Comparison of ENCODE assay signal across 1 cellular context in genomic region chr14:94395900-94396574, GRCh38.
TF ChIP-seq lines count a peak whose summit lies in the region.

No MANE protein-coding gene starts in this region.

TF ChIP-seq in HepG2, 621 proteins besides CTCF, POLR2A, EP300 and RAD21 (continued from another document and continues in another):
- TF ChIP-seq PAXIP1 (CRISPR knock-in tag; conservative IDR thresholded peaks at IDR 0.05) (peak; percentile 99), TCF7L2 (IDR thresholded peaks at IDR 0.05; ENCODE audit: low read depth, low read length) (no peak), ZBTB7A (CRISPR knock-in tag; IDR thresholded peaks at IDR 0.05) (no peak), MTA1 (CRISPR knock-in tag; IDR thresholded peaks at IDR 0.05; ENCODE audit: borderline replicate concordance) (peak; percentile 88), ZNF800 (CRISPR knock-in tag; IDR thresholded peaks at IDR 0.05) (no peak), ARNT2 (CRISPR knock-in tag; IDR thresholded peaks at IDR 0.05; ENCODE audit: low read depth) (peak; percentile 64; the same call in 1 of the 2 replicates), ZSCAN31 (CRISPR knock-in tag; IDR thresholded peaks at IDR 0.05; ENCODE audit: low read depth) (peak; percentile 74; the same call in 1 of the 2 replicates), ZNF609 (CRISPR knock-in tag; IDR thresholded peaks at IDR 0.05; ENCODE audit: borderline replicate concordance) (peak; percentile 96), FOXA1 (IDR thresholded peaks at IDR 0.05) (peak; percentile 90), FOXA1 (CRISPR knock-in tag; IDR thresholded peaks at IDR 0.05) (peak; percentile 99), ZFP90 (CRISPR knock-in tag; IDR thresholded peaks at IDR 0.05; ENCODE audit: borderline replicate concordance) (no peak), GMEB1 (CRISPR knock-in tag; IDR thresholded peaks at IDR 0.05; ENCODE audit: borderline replicate concordance) (peak; percentile 49; the same call in 1 of the 2 replicates), ZNF556 (CRISPR knock-in tag; IDR thresholded peaks at IDR 0.05; ENCODE audit: borderline replicate concordance) (peak; percentile 78; the same call in 1 of the 2 replicates), DPF2 (CRISPR knock-in tag; IDR thresholded peaks at IDR 0.05; ENCODE audit: borderline replicate concordance, low read depth) (peak; percentile 100), ZNF160 (CRISPR knock-in tag; IDR thresholded peaks at IDR 0.05) (0 out of 2 replicates have a peak, but pooled peaks have one; percentile 13), ZNF382 (CRISPR knock-in tag; IDR thresholded peaks at IDR 0.05; ENCODE audit: borderline replicate concordance) (no peak), TSC22D2 (CRISPR knock-in tag; IDR thresholded peaks at IDR 0.05; ENCODE audit: borderline replicate concordance) (no peak), ZNF670 (CRISPR knock-in tag; IDR thresholded peaks at IDR 0.05; ENCODE audit: borderline replicate concordance) (peak; percentile 79; the same call in 1 of the 2 replicates), ARID4A (CRISPR knock-in tag; IDR thresholded peaks at IDR 0.05; ENCODE audit: borderline replicate concordance) (peak; percentile 63; the same call in 1 of the 2 replicates), MYNN (CRISPR knock-in tag; IDR thresholded peaks at IDR 0.05; ENCODE audit: low read depth) (no peak), ZGPAT (CRISPR knock-in tag; IDR thresholded peaks at IDR 0.05) (peak; percentile 93), NRL (CRISPR knock-in tag; IDR thresholded peaks at IDR 0.05; ENCODE audit: borderline replicate concordance) (no peak), ZNF407 (CRISPR knock-in tag; IDR thresholded peaks at IDR 0.05; ENCODE audit: not compliant biosample characterization) (no peak), MIXL1 (CRISPR knock-in tag; IDR thresholded peaks at IDR 0.05) (peak; percentile 91), ZNF484 (CRISPR knock-in tag; IDR thresholded peaks at IDR 0.05; ENCODE audit: borderline replicate concordance, low read depth) (no peak)
